Comparison of ENCODE assay signal across 8 cellular contexts in genomic region chr14:22872833-22873520, GRCh38. TPM values are rescaled to one million over a fixed set of nuclear protein-coding genes. Genes with fewer than 3 reads are reported as not detected.
DNase-seq lines count a peak whose midpoint lies in the region; ATAC-seq and TF ChIP-seq lines count a peak whose summit lies in the region.

No MANE protein-coding gene starts in this region.

- ATAC-seq in GM19023 (IDR thresholded peaks at IDR 0.05; ENCODE audit: unreplicated experiment), result no peak

- no peak for TF ChIP-seq CTCF in BE2C (IDR thresholded peaks at IDR 0.05; ENCODE audit: low read depth, low read length)
- TF ChIP-seq CTCF in LNCaP clone FGC (IDR thresholded peaks at IDR 0.05; ENCODE audit: control insufficient read depth, extremely low read depth, insufficient read depth), result no peak
- TF ChIP-seq CTCF in nephron (IDR thresholded peaks at IDR 0.05; ENCODE audit: unreplicated experiment in 3 of 3), result peak in 1 of 3 experiments; percentile 4

- H3K27ac Mint-ChIP-seq in dendritic cell treated with granulocyte-macrophage colony-stimulating factor and Interleukin-4, amounts not matched to agents 40 ng/mL and 50 ng/mL, for 4 days, result peak overlapping the region; percentile 87
- H3K27ac Mint-ChIP-seq in nephron, result peak overlapping the region; percentile 78 to 90 (median 86)

- H3K4me3 ChIP-seq in BE2C (ENCODE audit: low read depth, low read length) (peak overlapping the region; percentile 83), LNCaP clone FGC (ENCODE audit: low read depth, low read length) (peak overlapping the region; percentile 92)

- 0 out of 2 replicates have a peak, but pooled peaks cover 4% of the 10 kb centered on the region for H3K4me1 ChIP-seq in BE2C

- H3K36me3 Mint-ChIP-seq in dendritic cell treated with granulocyte-macrophage colony-stimulating factor and Interleukin-4, amounts not matched to agents 40 ng/mL and 50 ng/mL, for 4 days (ENCODE audit: low read depth), result peaks cover 59% of the 10 kb centered on the region
- H3K36me3 Mint-ChIP-seq in nephron (ENCODE audit: low read depth), result peaks cover 22% of the 10 kb centered on the region

- no peaks in the 10 kb centered on the region for H3K9me3 ChIP-seq in BE2C

- no peaks in the 10 kb centered on the region for H3K27me3 ChIP-seq in BE2C

- no peak for DNase-seq in BE2C
- no peak for DNase-seq in LNCaP clone FGC (ENCODE audit: low read depth)
- no peak for DNase-seq in DMS53 (lab: John Stamatoyannopoulos, UW)
- DNase-seq in NOMO-1 (lab: John Stamatoyannopoulos, UW; ENCODE audit: unreplicated experiment in 2 of 2), result no peak
- DNase-seq in cerebellum (ENCODE audit: low spot score), result no peak

- intact Hi-C loops in dendritic cell treated with granulocyte-macrophage colony-stimulating factor and Interleukin-4, amounts not matched to agents 40 ng/mL and 50 ng/mL, for 4 days (cut with micrococcal nuclease), result loop anchor here (1.0 kb wide), 1 partner anchor 27 kb away; no protein-coding TSS in a partner anchor

- peaks cover 19% of the 10 kb centered on the region for H3K4me1 Mint-ChIP-seq in dendritic cell treated with granulocyte-macrophage colony-stimulating factor and Interleukin-4, amounts not matched to agents 40 ng/mL and 50 ng/mL, for 4 days (ENCODE audit: low read depth)
- H3K4me1 Mint-ChIP-seq in nephron, result peaks cover 13% of the 10 kb centered on the region

- no peaks in the 10 kb centered on the region for H3K27me3 Mint-ChIP-seq in dendritic cell treated with granulocyte-macrophage colony-stimulating factor and Interleukin-4, amounts not matched to agents 40 ng/mL and 50 ng/mL, for 4 days
- H3K27me3 Mint-ChIP-seq in nephron (ENCODE audit: low read depth), result no peaks in the 10 kb centered on the region

- H3K9me3 Mint-ChIP-seq in dendritic cell treated with granulocyte-macrophage colony-stimulating factor and Interleukin-4, amounts not matched to agents 40 ng/mL and 50 ng/mL, for 4 days, result no peaks in the 10 kb centered on the region
- no peaks in the 10 kb centered on the region for H3K9me3 Mint-ChIP-seq in nephron

- no peaks in the 10 kb centered on the region for H3K36me3 ChIP-seq in BE2C

- H3K4me3 Mint-ChIP-seq in dendritic cell treated with granulocyte-macrophage colony-stimulating factor and Interleukin-4, amounts not matched to agents 40 ng/mL and 50 ng/mL, for 4 days, result peak overlapping the region; percentile 85
- peak overlapping the region; percentile 82 to 90 (median 88) for H3K4me3 Mint-ChIP-seq in nephron

RNA-seq across cellular contexts. Expression of gene LRP10, which starts 1.4 kb away (rescaled TPM):
- 29.7 TPM for polyA plus RNA-seq in BE2C (2012; ENCODE audit: insufficient read depth, insufficient read length, low read depth)
- total RNA-seq in cerebellum, result 7.8 TPM

RNA-seq across cellular contexts. Expression of gene REM2, which starts 10.0 kb away (rescaled TPM):
- polyA plus RNA-seq in BE2C (2012; ENCODE audit: insufficient read depth, insufficient read length, low read depth), result 0.31 TPM
- 4.0 TPM for total RNA-seq in cerebellum

RNA-seq across cellular contexts. Expression of gene MMP14, which starts 36.6 kb away (rescaled TPM):
- polyA plus RNA-seq in BE2C (2012; ENCODE audit: insufficient read depth, insufficient read length, low read depth), result 1.6 TPM
- 17.6 TPM for total RNA-seq in cerebellum

RNA-seq across cellular contexts. Expression of gene MRPL52, which starts 43.3 kb away (rescaled TPM):
- polyA plus RNA-seq in BE2C (2012; ENCODE audit: insufficient read depth, insufficient read length, low read depth), result 324 TPM
- total RNA-seq in cerebellum, result 25.8 TPM

RNA-seq across cellular contexts. Expression of gene RBM23, which starts 46.0 kb away (rescaled TPM):
- 79.7 TPM for polyA plus RNA-seq in BE2C (2012; ENCODE audit: insufficient read depth, insufficient read length, low read depth)
- total RNA-seq in cerebellum, result 91.1 TPM
